8 cellular contexts compared by ENCODE assay signal in genomic region chr3:12471228-12471627, GRCh38. TPM values are rescaled to one million over a fixed set of nuclear protein-coding genes. Genes with fewer than 3 reads are reported as not detected.
DNase-seq lines count a peak whose midpoint lies in the region; ATAC-seq and TF ChIP-seq lines count a peak whose summit lies in the region.

No MANE protein-coding gene starts in this region.

- H3K4me3 ChIP-seq in GM12864 (ENCODE audit: low read depth, low read length) (no peak overlapping the region), PC-9 (no peak overlapping the region)

- H3K4me3 Mint-ChIP-seq in activated T-helper 2 cell treated with anti-CD3 and anti-CD28 coated beads, Interferon-gamma antibody, Interleukin-2, Interleukin-4, amounts not matched to agents 10 μg/mL and 5 μg/mL and 100 μg/mL, durations not matched to agents 14 hours and 24 hours and 36 hours (ENCODE audit: low read depth): peak overlapping the region; percentile 10

- H3K9me2 ChIP-seq in PC-9 (ENCODE audit: insufficient read depth): no peaks in the 10 kb centered on the region

- intact Hi-C loops in PC-9 (cut with micrococcal nuclease; ENCODE audit: unreplicated experiment): loop anchor here (1.0 to 2.0 kb wide), 3 partner anchors 27 to 278 kb away; no protein-coding TSS in a partner anchor
- intact Hi-C loops in activated T-helper 2 cell treated with anti-CD3 and anti-CD28 coated beads, Interferon-gamma antibody, Interleukin-2, Interleukin-4, amounts not matched to agents 10 μg/mL and 5 μg/mL and 100 μg/mL, durations not matched to agents 14 hours and 24 hours and 36 hours (cut with micrococcal nuclease): loop anchor here (2.0 kb wide), 2 partner anchors 46 to 76 kb away; no protein-coding TSS in a partner anchor

- H2AFZ ChIP-seq in PC-9: peak overlapping the region; percentile 41; the same call in 1 of the 2 replicates

- no peaks in the 10 kb centered on the region for H3K27me3 ChIP-seq in PC-9 (ENCODE audit: insufficient read depth, low read depth)

- H3K36me3 ChIP-seq in PC-9 (ENCODE audit: low read depth): no peaks in the 10 kb centered on the region

- DNase-seq in GM12864 (ENCODE audit: low read depth): no peak
- DNase-seq in PC-9: peak; percentile 76 to 92
- no peak for DNase-seq in activated T-helper 2 cell treated with anti-CD3 and anti-CD28 coated beads, Interferon-gamma antibody, Interleukin-2, Interleukin-4, amounts not matched to agents 10 μg/mL and 5 μg/mL and 100 μg/mL, durations not matched to agents 14 hours and 24 hours and 36 hours (ENCODE audit: low spot score)
- peak; percentile 42 to 48 for DNase-seq in stimulated activated CD4-positive, alpha-beta T cell treated with anti-CD3 and anti-CD28 coated beads, Interleukin-1b, Interleukin-23, amount 100 ng/mL, for 4 hours (ENCODE audit: low read depth in 2 of 2)
- DNase-seq in activated gamma-delta T cell (lab: John Stamatoyannopoulos, UW): no peak
- DNase-seq in D341Med (ENCODE audit: low spot score): no peak
- DNase-seq in SK-N-DZ (ENCODE audit: low spot score): no peak

- peak overlapping the region; percentile 62 for H3K27ac Mint-ChIP-seq in activated T-helper 2 cell treated with anti-CD3 and anti-CD28 coated beads, Interferon-gamma antibody, Interleukin-2, Interleukin-4, amounts not matched to agents 10 μg/mL and 5 μg/mL and 100 μg/mL, durations not matched to agents 14 hours and 24 hours and 36 hours

- ATAC-seq in GM21423 (IDR thresholded peaks at IDR 0.05; ENCODE audit: unreplicated experiment): no peak

- H3K36me3 Mint-ChIP-seq in activated T-helper 2 cell treated with anti-CD3 and anti-CD28 coated beads, Interferon-gamma antibody, Interleukin-2, Interleukin-4, amounts not matched to agents 10 μg/mL and 5 μg/mL and 100 μg/mL, durations not matched to agents 14 hours and 24 hours and 36 hours (ENCODE audit: low read depth): no peaks in the 10 kb centered on the region

- no peaks in the 10 kb centered on the region for H3K27me3 Mint-ChIP-seq in activated T-helper 2 cell treated with anti-CD3 and anti-CD28 coated beads, Interferon-gamma antibody, Interleukin-2, Interleukin-4, amounts not matched to agents 10 μg/mL and 5 μg/mL and 100 μg/mL, durations not matched to agents 14 hours and 24 hours and 36 hours (ENCODE audit: low read depth)

- peaks cover 66% of the 10 kb centered on the region for H3K4me1 ChIP-seq in PC-9 (replicated peaks; ENCODE audit: insufficient read depth)

- H3F3A ChIP-seq in PC-9 (ENCODE audit: insufficient read depth, low read depth): peaks cover 45% of the 10 kb centered on the region

- H3K79me2 ChIP-seq in PC-9 (ENCODE audit: low read depth): no peaks in the 10 kb centered on the region

- CTCF ChIA-PET in PC-9 (lab: Charles Lee): interaction anchor here (0.6 to 1.0 kb wide), 4 partner anchors 28 to 551 kb away, joined by 3 read pairs; no protein-coding TSS in a partner anchor

- no peaks in the 10 kb centered on the region for H4K20me1 ChIP-seq in PC-9 (ENCODE audit: insufficient read depth)

- H3K9me3 ChIP-seq in PC-9 (ENCODE audit: insufficient read depth, low read depth): no peaks in the 10 kb centered on the region

- H3K4me1 Mint-ChIP-seq in activated T-helper 2 cell treated with anti-CD3 and anti-CD28 coated beads, Interferon-gamma antibody, Interleukin-2, Interleukin-4, amounts not matched to agents 10 μg/mL and 5 μg/mL and 100 μg/mL, durations not matched to agents 14 hours and 24 hours and 36 hours (ENCODE audit: low read depth): peaks cover 18% of the 10 kb centered on the region

- H3K9me3 Mint-ChIP-seq in activated T-helper 2 cell treated with anti-CD3 and anti-CD28 coated beads, Interferon-gamma antibody, Interleukin-2, Interleukin-4, amounts not matched to agents 10 μg/mL and 5 μg/mL and 100 μg/mL, durations not matched to agents 14 hours and 24 hours and 36 hours: no peaks in the 10 kb centered on the region

- no TSS peak for BruUV-seq in PC-9 (replicated peaks; lab: Mats Ljungman, UMichigan)

- TF ChIP-seq CTCF in GM12864 (IDR thresholded peaks at IDR 0.05; ENCODE audit: low read depth, low read length, missing control alignments) (peak; percentile 6), PC-9 (conservative IDR thresholded peaks at IDR 0.05) (peak; percentile 64)

- POLR2A ChIA-PET in PC-9 (lab: Charles Lee; ENCODE audit: unreplicated experiment): interaction anchor here (0.6 kb wide), 2 partner anchors 243 to 1654 kb away, joined by 7 to 16 read pairs; no protein-coding TSS in a partner anchor

- H3K4me2 ChIP-seq in PC-9: peak overlapping the region; percentile 58

- peak overlapping the region; percentile 92 for H3K27ac ChIP-seq in PC-9

RNA-seq across cellular contexts. Expression of gene TSEN2, which starts 13.1 kb away (rescaled TPM):
- total RNA-seq in PC-9 (2021): 22.1 and 26.8 TPM in 2 replicates
- 23.6 and 28.5 TPM in 2 replicates for total RNA-seq in activated T-helper 2 cell treated with anti-CD3 and anti-CD28 coated beads, Interferon-gamma antibody, Interleukin-2, Interleukin-4, amounts not matched to agents 10 μg/mL and 5 μg/mL and 100 μg/mL, durations not matched to agents 14 hours and 24 hours and 36 hours
- polyA plus RNA-seq in SK-N-DZ (2014; cell fraction: cytosol; rRNA removed): 40.5 and 42.2 TPM in 2 replicates
- polyA plus RNA-seq in SK-N-DZ (2014; cell fraction: nucleus; rRNA removed): 45.3 and 70.0 TPM in 2 replicates

Comparison
In these comparisons a context has a peak if more than half of its experiments do, and no peak if none do; other contexts are left out.
1. DNase-seq: peak in PC-9 (2 of 2) and stimulated activated CD4-positive, alpha-beta T cell treated with anti-CD3 and anti-CD28 coated beads, Interleukin-1b, Interleukin-23, amount 100 ng/mL, for 4 hours (2 of 2); none in GM12864 (single experiment), activated T-helper 2 cell treated with anti-CD3 and anti-CD28 coated beads, Interferon-gamma antibody, Interleukin-2, Interleukin-4, amounts not matched to agents 10 μg/mL and 5 μg/mL and 100 μg/mL, durations not matched to agents 14 hours and 24 hours and 36 hours (single experiment), activated gamma-delta T cell (single experiment), D341Med (single experiment) and SK-N-DZ (single experiment).